Comparison of ENCODE assay signal across 8 cellular contexts in the genomic region with DNA sequence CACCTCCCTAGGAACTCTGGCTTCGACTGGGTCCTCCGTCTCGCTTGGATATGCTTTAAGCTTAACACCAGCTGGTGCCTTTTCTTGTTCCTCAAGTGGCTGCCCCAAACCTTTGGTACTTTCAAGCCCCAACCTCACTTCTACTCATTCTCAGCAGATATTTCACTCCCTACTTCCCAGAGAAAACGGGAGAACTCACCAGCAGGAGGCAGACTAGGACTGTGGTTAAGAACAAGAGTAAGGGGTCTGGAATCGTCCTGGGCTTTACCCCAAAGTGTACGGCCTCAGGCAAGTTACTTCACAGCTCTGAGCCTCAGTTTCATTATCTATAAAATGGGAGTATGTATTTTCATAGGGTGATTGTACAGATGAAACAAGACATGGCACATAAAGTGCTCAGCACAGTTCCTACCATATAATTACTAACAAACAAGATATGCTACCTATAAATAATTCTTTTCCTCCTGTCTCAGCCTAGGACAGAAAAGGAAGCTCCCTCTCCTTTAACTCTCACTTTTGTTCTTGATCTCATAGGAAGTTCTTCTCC. TPM values are rescaled to one million over a fixed set of nuclear protein-coding genes. Genes with fewer than 3 reads are reported as not detected.
DNase-seq lines count a peak whose midpoint lies in the region; ATAC-seq and TF ChIP-seq lines count a peak whose summit lies in the region.

No MANE protein-coding gene starts in this region.

- H3K27ac ChIP-seq in foreskin keratinocyte (no peak overlapping the region), thoracic aorta (no peak overlapping the region)

- no peaks in the 10 kb centered on the region for H3K36me3 Mint-ChIP-seq in activated naive CD4-positive, alpha-beta T cell treated with anti-CD3 and anti-CD28 coated beads for 36 hours (ENCODE audit: low read depth)

- H3K4me3 Mint-ChIP-seq in activated naive CD4-positive, alpha-beta T cell treated with anti-CD3 and anti-CD28 coated beads for 36 hours: no peak overlapping the region

- H3K4me1 Mint-ChIP-seq in activated naive CD4-positive, alpha-beta T cell treated with anti-CD3 and anti-CD28 coated beads for 36 hours (ENCODE audit: low read depth): no peaks in the 10 kb centered on the region

- peak; percentile 40 for DNase-seq in activated naive CD4-positive, alpha-beta T cell treated with anti-CD3 and anti-CD28 coated beads for 36 hours
- no peak for DNase-seq in activated naive CD4-positive, alpha-beta T cell (lab: John Stamatoyannopoulos, UW)
- peak; percentile 11 for DNase-seq in RKO (ENCODE audit: low spot score)
- DNase-seq in foreskin keratinocyte: peak in 1 of 2 donors; percentile 26
- DNase-seq in thoracic aorta (ENCODE audit: low spot score): no peak
- DNase-seq in mesenteric fat pad (ENCODE audit: low spot score): no peak
- DNase-seq in UCSD-AML1 (lab: John Stamatoyannopoulos, UW; ENCODE audit: unreplicated experiment): no peak

- H3K9me3 ChIP-seq in thoracic aorta: peaks cover 6% of the 10 kb centered on the region

- TF ChIP-seq CTCF in foreskin keratinocyte (conservative IDR thresholded peaks at IDR 0.05): peak; percentile 67
- peak; percentile 15 for TF ChIP-seq CTCF in thoracic aorta (IDR thresholded peaks at IDR 0.05)

- H3K27me3 ChIP-seq in foreskin keratinocyte (peaks cover 3% of the 10 kb centered on the region), thoracic aorta (replicated peaks; ENCODE audit: insufficient read depth) (no peaks in the 10 kb centered on the region)

- H3K27me3 Mint-ChIP-seq in activated naive CD4-positive, alpha-beta T cell treated with anti-CD3 and anti-CD28 coated beads for 36 hours (ENCODE audit: low read depth): peaks cover 24% of the 10 kb centered on the region

- H3K4me1 ChIP-seq in foreskin keratinocyte: no peaks in the 10 kb centered on the region
- H3K4me1 ChIP-seq in thoracic aorta (ENCODE audit: control insufficient read depth in 1 of 2, low read depth in 2 of 2): no peaks in the 10 kb centered on the region

- CTCF ChIA-PET in activated naive CD4-positive, alpha-beta T cell treated with anti-CD3 and anti-CD28 coated beads for 36 hours (lab: Charles Lee): interaction anchor here (0.6 to 1.3 kb wide), 11 partner anchors 19 to 748 kb away, joined by 3 to 5 read pairs (median 3); no protein-coding TSS in a partner anchor

- ATAC-seq in foreskin keratinocyte (no peak), thoracic aorta (ENCODE audit: insufficient number of reproducible peaks, low FRiP score, low read depth) (no peak), HG03520 (IDR thresholded peaks at IDR 0.05; ENCODE audit: unreplicated experiment) (no peak)

- peaks cover 8% of the 10 kb centered on the region for H3K9me3 Mint-ChIP-seq in activated naive CD4-positive, alpha-beta T cell treated with anti-CD3 and anti-CD28 coated beads for 36 hours

- H3K36me3 ChIP-seq in thoracic aorta: no peaks in the 10 kb centered on the region

- H3K27ac Mint-ChIP-seq in activated naive CD4-positive, alpha-beta T cell treated with anti-CD3 and anti-CD28 coated beads for 36 hours: no peak overlapping the region

- intact Hi-C loops in activated naive CD4-positive, alpha-beta T cell treated with anti-CD3 and anti-CD28 coated beads for 36 hours (cut with micrococcal nuclease): loop anchor here (1.0 to 10.0 kb wide), 2 partner anchors 243 to 779 kb away; no protein-coding TSS in a partner anchor

- H3K4me3 ChIP-seq in thoracic aorta: no peak overlapping the region

RNA-seq across cellular contexts. Expression of gene PAMR1, which starts 37.8 kb away (rescaled TPM):
- not detected for total RNA-seq in activated naive CD4-positive, alpha-beta T cell treated with anti-CD3 and anti-CD28 coated beads for 36 hours
- total RNA-seq in foreskin keratinocyte (0.46 and 0.68 TPM in 2 replicates), thoracic aorta (1 to 10 TPM in 1 of 2 donors, not detected in 1; 4.3 TPM), mesenteric fat pad (30.8 TPM)
- polyA plus RNA-seq in foreskin keratinocyte: 0.37 and 0.62 TPM in 2 replicates

Comparison
In these comparisons a context has a peak if more than half of its experiments do, and no peak if none do; other contexts are left out.
1. DNase-seq: peak in activated naive CD4-positive, alpha-beta T cell treated with anti-CD3 and anti-CD28 coated beads for 36 hours (single experiment) and RKO (single experiment); none in activated naive CD4-positive, alpha-beta T cell (0 of 4), thoracic aorta (single experiment), mesenteric fat pad (single experiment) and UCSD-AML1 (single experiment).